34 cellular contexts compared by ENCODE assay signal in the genomic region with DNA sequence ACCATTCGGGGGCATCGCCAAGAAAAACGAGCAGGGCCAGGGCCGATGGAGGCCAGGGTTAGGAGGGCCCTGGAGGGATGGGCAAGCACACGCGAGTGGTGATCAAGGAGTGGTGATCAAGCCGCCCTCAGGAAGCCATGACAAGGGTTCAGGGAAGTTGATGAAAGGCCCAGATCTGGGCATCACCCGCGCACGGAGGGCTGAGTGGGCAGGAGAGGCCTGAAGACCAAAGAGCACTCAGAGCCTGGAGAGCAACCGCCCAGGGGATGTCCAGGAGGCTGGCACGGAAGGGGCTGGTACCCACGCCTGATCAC.
"Had no signal": no experiment of that assay in that cellular context is flagged by ENCODE, and none has a peak within 500 bp of the region (broad histone marks: within the 10 kb centered on the region; RNA-seq: fewer than 3 reads in every experiment).

No MANE protein-coding gene starts in this region.

- H3K36me3 Mint-ChIP-seq: activated CD8-positive, alpha-beta memory T cell treated with anti-CD3 and anti-CD28 coated beads, Interleukin-2, amount 10 ng/mL, durations not matched to agents 7 days and 5 days; activated naive CD4-positive, alpha-beta T cell treated with anti-CD3 and anti-CD28 coated beads, Interleukin-2, amount 10 ng/mL, durations not matched to agents 7 days and 5 days; activated naive CD8-positive, alpha-beta T cell had no signal

- H3K27me3 ChIP-seq: brain microvascular endothelial cell had no signal

- H3K27ac Mint-ChIP-seq: activated CD4-positive, alpha-beta memory T cell treated with anti-CD3 and anti-CD28 coated beads, Interleukin-2, amount 10 ng/mL, durations not matched to agents 7 days and 5 days; activated CD8-positive, alpha-beta memory T cell treated with anti-CD3 and anti-CD28 coated beads, Interleukin-2, amount 10 ng/mL, durations not matched to agents 7 days and 5 days; activated naive CD4-positive, alpha-beta T cell treated with anti-CD3 and anti-CD28 coated beads, Interleukin-2, amount 10 ng/mL, durations not matched to agents 7 days and 5 days; activated naive CD8-positive, alpha-beta T cell; activated naive CD8-positive, alpha-beta T cell treated with anti-CD3 and anti-CD28 coated beads, Interleukin-2, amount 50 U/mL, for 24 hours had no signal

- FAIRE-seq: RCC 7860 had no signal

- H3K27me3 Mint-ChIP-seq: activated CD4-positive, alpha-beta memory T cell treated with anti-CD3 and anti-CD28 coated beads, Interleukin-2, amount 10 ng/mL, durations not matched to agents 7 days and 5 days; activated CD8-positive, alpha-beta memory T cell treated with anti-CD3 and anti-CD28 coated beads, Interleukin-2, amount 10 ng/mL, durations not matched to agents 7 days and 5 days had no signal

- H3K4me3 Mint-ChIP-seq: activated CD4-positive, alpha-beta memory T cell treated with anti-CD3 and anti-CD28 coated beads, Interleukin-2, amount 10 ng/mL, durations not matched to agents 7 days and 5 days; activated CD8-positive, alpha-beta memory T cell treated with anti-CD3 and anti-CD28 coated beads, Interleukin-2, amount 10 ng/mL, durations not matched to agents 7 days and 5 days; activated naive CD4-positive, alpha-beta T cell treated with anti-CD3 and anti-CD28 coated beads, Interleukin-2, amount 10 ng/mL, durations not matched to agents 7 days and 5 days; activated naive CD8-positive, alpha-beta T cell; activated naive CD8-positive, alpha-beta T cell treated with anti-CD3 and anti-CD28 coated beads, Interleukin-2, amount 50 U/mL, for 24 hours had no signal

- H3K36me3 ChIP-seq: brain microvascular endothelial cell, WERI-Rb-1 had no signal

- H3K4me2 ChIP-seq: KMS-11 had no signal

- DNase-seq: activated CD4-positive, alpha-beta memory T cell treated with anti-CD3 and anti-CD28 coated beads, Interleukin-2, amount 10 ng/mL, durations not matched to agents 7 days and 5 days; activated CD4-positive, alpha-beta T cell treated with anti-CD3 and anti-CD28 coated beads for 1 hour; activated CD4-positive, alpha-beta T cell treated with anti-CD3 and anti-CD28 coated beads for 48 hours; activated CD4-positive, CD25-positive, alpha-beta regulatory T cell; activated CD8-positive, alpha-beta memory T cell treated with anti-CD3 and anti-CD28 coated beads for 24 hours; activated CD8-positive, alpha-beta memory T cell treated with anti-CD3 and anti-CD28 coated beads, Interleukin-2, amount 10 ng/mL, durations not matched to agents 7 days and 5 days; activated CD8-positive, alpha-beta memory T cell treated with anti-CD3 and anti-CD28 coated beads, Interleukin-2, amount 50 U/mL, for 48 hours; activated effector memory CD4-positive, alpha-beta T cell treated with Interleukin-2 at 50 U/mL for 16 hours; activated naive CD4-positive, alpha-beta T cell treated with anti-CD3 and anti-CD28 coated beads, Interleukin-2, amount 10 ng/mL, durations not matched to agents 7 days and 5 days; activated naive CD8-positive, alpha-beta T cell treated with anti-CD3 and anti-CD28 coated beads, Interleukin-2, amount 50 U/mL, for 24 hours; activated T-cell treated with anti-CD3 and anti-CD28 coated beads, Interleukin-2, amount 50 U/mL, for 48 hours; anterior cingulate cortex; brain microvascular endothelial cell; central memory CD4-positive, alpha-beta T cell; MM.1S; MV-4-11; NCI-H1092; NCI-H1436 treated with DMSO at 0.1 percent for 48 hours; NCI-H187; NCI-H2029 treated with DMSO at 0.1 percent for 48 hours; NCI-H2107; NCI-H2171; NCI-H510A; NCI-H526; NCI-H748 treated with DMSO at 0.1 percent for 48 hours; NK-92 treated with Interleukin-12 subunit alpha and Interleukin-12 subunit beta, amount 100 ng/mL, for 24 hours; PC-3; Right ventricle myocardium superior; T1000; WERI-Rb-1 had no signal

- H3K9ac ChIP-seq: KMS-11 had no signal

- H3K9me3 Mint-ChIP-seq: activated CD4-positive, alpha-beta memory T cell treated with anti-CD3 and anti-CD28 coated beads, Interleukin-2, amount 10 ng/mL, durations not matched to agents 7 days and 5 days; activated naive CD4-positive, alpha-beta T cell treated with anti-CD3 and anti-CD28 coated beads, Interleukin-2, amount 10 ng/mL, durations not matched to agents 7 days and 5 days; activated naive CD8-positive, alpha-beta T cell treated with anti-CD3 and anti-CD28 coated beads, Interleukin-2, amount 50 U/mL, for 24 hours had no signal

- H3K4me1 Mint-ChIP-seq: activated CD4-positive, alpha-beta memory T cell treated with anti-CD3 and anti-CD28 coated beads, Interleukin-2, amount 10 ng/mL, durations not matched to agents 7 days and 5 days; activated CD8-positive, alpha-beta memory T cell treated with anti-CD3 and anti-CD28 coated beads, Interleukin-2, amount 10 ng/mL, durations not matched to agents 7 days and 5 days; activated naive CD4-positive, alpha-beta T cell treated with anti-CD3 and anti-CD28 coated beads, Interleukin-2, amount 10 ng/mL, durations not matched to agents 7 days and 5 days; activated naive CD8-positive, alpha-beta T cell treated with anti-CD3 and anti-CD28 coated beads, Interleukin-2, amount 50 U/mL, for 24 hours had no signal

- ATAC-seq: activated CD8-positive, alpha-beta memory T cell treated with anti-CD3 and anti-CD28 coated beads, Interleukin-2, amount 10 ng/mL, durations not matched to agents 7 days and 5 days; activated naive CD8-positive, alpha-beta T cell treated with anti-CD3 and anti-CD28 coated beads, Interleukin-2, amount 50 U/mL, for 24 hours; PC-3 had no signal

- H3K27ac ChIP-seq: brain microvascular endothelial cell, KMS-11, RWPE1, WERI-Rb-1 had no signal
